In genomic region chr12:14408208-14408607, GRCh38 we compare ENCODE assay signal across 10 cellular contexts. TPM values are rescaled to one million over a fixed set of nuclear protein-coding genes. Genes with fewer than 3 reads are reported as not detected.
A peak's percentile ranks its signal among the peaks of the same experiment; 100 is the strongest.
DNase-seq lines count a peak whose midpoint lies in the region; ATAC-seq, FAIRE-seq and TF ChIP-seq lines count a peak whose summit lies in the region.
"Had no signal": no experiment of that assay in that cellular context is flagged by ENCODE, and none has a peak within 500 bp of the region (broad histone marks: within the 10 kb centered on the region; RNA-seq: fewer than 3 reads in every experiment).

No MANE protein-coding gene starts in this region.

- H2AFZ ChIP-seq in Karpas-422 (ENCODE audit: low read length) = no peak overlapping the region
- H2AFZ ChIP-seq in GM12878 (ENCODE audit: control insufficient read depth, low read depth, low read length) = no peak overlapping the region

- H3K27me3 Mint-ChIP-seq in memory B cell = no peaks in the 10 kb centered on the region
- H3K27me3 Mint-ChIP-seq: activated CD4-positive, alpha-beta memory T cell treated with anti-CD3 and anti-CD28 coated beads, Interleukin-2, amount 10 ng/mL, durations not matched to agents 7 days and 5 days had no signal

- no peak overlapping the region for H3K4me3 ChIP-seq in Karpas-422 (ENCODE audit: low read length)
- H3K4me3 ChIP-seq in GM12878 = no peak overlapping the region

- DNase-seq in CMK (ENCODE audit: low read depth) (peak; percentile 30), Karpas-422 (peak; percentile 77), GM12878 (ENCODE audit: low read depth, low spot score) (no peak), memory B cell (ENCODE audit: low spot score in 2 of 2) (no peak), SKM-1 treated with dmso at 0.1 percent for 144 hours (lab: John Stamatoyannopoulos, UW; ENCODE audit: unreplicated experiment) (no peak), NCI-H446 treated with DMSO at 0.1 percent for 48 hours (lab: John Stamatoyannopoulos, UW) (no peak)
- DNase-seq: activated CD4-positive, alpha-beta memory T cell treated with anti-CD3 and anti-CD28 coated beads, Interleukin-2, amount 10 ng/mL, durations not matched to agents 7 days and 5 days; NCI-H2171 treated with DMSO at 0.1 percent for 48 hours had no signal

- SMC1A ChIA-PET in GM12878 (lab: Charles Lee; ENCODE audit: uncharacterized antibody, unreplicated experiment) = interaction anchor here (0.6 to 1.6 kb wide), 2 partner anchors 9 to 20 kb away, joined by 3 read pairs; no protein-coding TSS in a partner anchor

- ATAC-seq in GM12878 = no peak
- ATAC-seq in memory B cell (ENCODE audit: low read depth) = peak; percentile 54
- ATAC-seq in GM18517 (IDR thresholded peaks at IDR 0.05; ENCODE audit: unreplicated experiment) = no peak
- no peak for ATAC-seq in HG03342 (IDR thresholded peaks at IDR 0.05; ENCODE audit: unreplicated experiment)

- H3K9me3 ChIP-seq in Karpas-422 (ENCODE audit: low read length) = peaks cover 28% of the 10 kb centered on the region
- H3K9me3 ChIP-seq in GM12878 (replicated peaks; ENCODE audit: control insufficient read depth, insufficient read depth, low read length) = peaks cover 41% of the 10 kb centered on the region

- H3K79me2 ChIP-seq in Karpas-422 (ENCODE audit: low read length) = peaks cover 97% of the 10 kb centered on the region
- H3K79me2 ChIP-seq in GM12878 (ENCODE audit: control insufficient read depth, insufficient read depth, low read length) = peaks cover 79% of the 10 kb centered on the region

- peaks cover 20% of the 10 kb centered on the region for H3K36me3 Mint-ChIP-seq in memory B cell

- H3K27ac ChIP-seq in Karpas-422 (ENCODE audit: low read length) = no peak overlapping the region
- H3K27ac ChIP-seq in GM12878 (ENCODE audit: control insufficient read depth, insufficient read depth) = no peak overlapping the region

- H3K9ac ChIP-seq in Karpas-422 (ENCODE audit: low read length) (no peak overlapping the region), GM12878 (ENCODE audit: control insufficient read depth, insufficient read depth, low read length) (no peak overlapping the region)

- H3K4me1 Mint-ChIP-seq in memory B cell = peaks cover 12% of the 10 kb centered on the region

- peaks cover 16% of the 10 kb centered on the region for H3K4me1 ChIP-seq in Karpas-422 (ENCODE audit: low read length)
- peaks cover 1% of the 10 kb centered on the region; the same call in 1 of the 2 replicates for H3K4me1 ChIP-seq in GM12878 (ENCODE audit: control insufficient read depth, insufficient read depth, low read length)

- peak overlapping the region; percentile 75 for H3K27ac Mint-ChIP-seq in memory B cell
- H3K27ac Mint-ChIP-seq: activated CD4-positive, alpha-beta memory T cell treated with anti-CD3 and anti-CD28 coated beads, Interleukin-2, amount 10 ng/mL, durations not matched to agents 7 days and 5 days had no signal

- no peaks in the 10 kb centered on the region for H4K20me1 ChIP-seq in Karpas-422 (ENCODE audit: insufficient read depth, low read depth, low read length)
- H4K20me1 ChIP-seq in GM12878 (ENCODE audit: control insufficient read depth, insufficient read depth) = no peaks in the 10 kb centered on the region

- CTCF ChIA-PET in GM12878 (lab: Yijun Ruan, JAX) = interaction anchor here (1.3 kb wide), 1 partner anchor 45 kb away, joined by 3 read pairs; no protein-coding TSS in a partner anchor

- H3K27me3 ChIP-seq in Karpas-422 (ENCODE audit: low read length) (no peaks in the 10 kb centered on the region), GM12878 (replicated peaks in 1 of 2; ENCODE audit: control insufficient read depth in 2 of 2, insufficient read depth in 2 of 2, low read length in 1 of 2) (no peaks in the 10 kb centered on the region)

- peaks cover 2% of the 10 kb centered on the region for H3K9me3 Mint-ChIP-seq in memory B cell

- H3K4me2 ChIP-seq in Karpas-422 (ENCODE audit: low read depth, low read length, poor library complexity, severe bottlenecking) (no peak overlapping the region), GM12878 (ENCODE audit: control insufficient read depth, insufficient read depth) (no peak overlapping the region)

- TF ChIP-seq EP300 in GM12878 (IDR thresholded peaks at IDR 0.05; ENCODE audit: borderline replicate concordance in 1 of 2, control insufficient read depth in 1 of 2, low read depth in 2 of 2, low read length in 2 of 2) = no peak

- no peaks in the 10 kb centered on the region for H3K9me2 ChIP-seq in Karpas-422 (replicated peaks; ENCODE audit: insufficient read depth, low read length)

- no peak overlapping the region for H3K4me3 Mint-ChIP-seq in memory B cell
- H3K4me3 Mint-ChIP-seq: activated CD4-positive, alpha-beta memory T cell treated with anti-CD3 and anti-CD28 coated beads, Interleukin-2, amount 10 ng/mL, durations not matched to agents 7 days and 5 days had no signal

- H3K36me3 ChIP-seq in Karpas-422 (ENCODE audit: insufficient read depth, low read length) (peaks cover 47% of the 10 kb centered on the region), GM12878 (ENCODE audit: control insufficient read depth in 2 of 2, insufficient read depth in 2 of 2, low read length in 1 of 2) (peaks cover 0 to 2% of the 10 kb centered on the region in 2 experiments; a peak in 1 of 4 replicates)

- no peak for TF ChIP-seq RAD21 in GM12878 (IDR thresholded peaks at IDR 0.05; ENCODE audit: insufficient read depth, low read depth, low read length)

- RAD21 ChIA-PET in GM12878 (lab: Charles Lee; ENCODE audit: unreplicated experiment) = no interaction called here

- in situ Hi-C loops in GM12878 (cut with MboI) = no loop called here

- no peak for TF ChIP-seq CTCF in GM12878 (IDR thresholded peaks at IDR 0.05 in 2 of 3, conservative IDR thresholded peaks at IDR 0.05 in 1 of 3; ENCODE audit: control insufficient read depth in 2 of 3, extremely low read depth in 1 of 3, insufficient read depth in 1 of 3, low read depth in 3 of 3, low read length in 3 of 3)

- POLR2A ChIA-PET in GM12878 (lab: Charles Lee) = no interaction called here

- intact Hi-C loops in GM12878 (cut with micrococcal nuclease; ENCODE audit: unreplicated experiment) = no loop called here

- WGBS in GM12878 (ENCODE audit: insufficient coverage, insufficient replicate concordance, low lambda C conversion rate, missing lambda C conversion rate) = 40% methylated on average over 1 of the region's 1 CpG

- no peak for FAIRE-seq in GM12878 (lab: Jason Lieb, UNC)

- no TSS peak for BruUV-seq in GM12878 (replicated peaks; lab: Mats Ljungman, UMichigan)

- TF ChIP-seq POLR2A in GM12878 (IDR thresholded peaks at IDR 0.05; ENCODE audit: low read depth, low read length) = no peak

TF ChIP-seq in GM12878, 131 proteins besides CTCF, POLR2A, EP300 and RAD21 (continues in another document):
- peak; percentile 46; the same call in 1 of the 2 replicates for TF ChIP-seq MEF2A (IDR thresholded peaks at IDR 0.05; ENCODE audit: insufficient read depth, low read depth, low read length)
- TF ChIP-seq RFX5 (IDR thresholded peaks at IDR 0.05; ENCODE audit: low read depth, low read length) = peak; percentile 58; the same call in 1 of the 2 replicates
- no peak for TF ChIP-seq ETV6 (conservative IDR thresholded peaks at IDR 0.05 in 1 of 2, IDR thresholded peaks at IDR 0.05 in 1 of 2; ENCODE audit: borderline replicate concordance in 1 of 2, low read depth in 1 of 2)
- TF ChIP-seq HSF1 (IDR thresholded peaks at IDR 0.05; ENCODE audit: low read depth, low read length) = no peak

RNA-seq across cellular contexts. Expression of gene ATF7IP, which starts 42.7 kb away (rescaled TPM):
- total RNA-seq in Karpas-422 (2014; rRNA removed; shearing (Covaris generic); ENCODE audit: low replicate concordance) = 32.8 and 88.4 TPM in 2 replicates
- total RNA-seq in GM12878 (2013; cell fraction: nucleolus; rRNA removed) = 252 TPM in 2 replicates
- total RNA-seq in GM12878 (2014; rRNA removed) = 27.8 and 34.7 TPM in 2 replicates
- 44.0 and 47.4 TPM in 2 replicates for total RNA-seq in GM12878 (2014; rRNA removed; fragmentation: Illumina TruSeq; extraction: Trizol)
- total RNA-seq in GM12878 (2021) = 60.7 and 66.6 TPM in 2 replicates
- 10.0 TPM for polyA plus RNA-seq in GM12878 (2011; ENCODE audit: low read depth)
- polyA plus RNA-seq in GM12878 (2011; rRNA removed) = 19.6 and 25.2 TPM in 2 replicates
- 15.2 and 23.1 TPM in 2 replicates for polyA plus RNA-seq in GM12878 (2011; cell fraction: cytosol; rRNA removed)
- polyA plus RNA-seq in GM12878 (2011; cell fraction: nucleus; rRNA removed) = 26.1 and 31.8 TPM in 2 replicates
- 12.7 and 12.8 TPM in 2 replicates for polyA plus RNA-seq in GM12878 (2012)
- 31.9 and 39.3 TPM in 2 replicates for polyA plus RNA-seq in GM12878 (2014; fragmentation: Illumina TruSeq; extraction: Trizol)
- polyA plus RNA-seq in GM12878 (2014; fragmentation: Nextera tagmentation; extraction: Ambion mirVana) = 1 to 10 TPM; 6.2 to 8.1 TPM
- polyA plus RNA-seq in GM12878 (2014; rRNA removed) = 14.7 and 15.1 TPM in 2 replicates
- polyA plus RNA-seq in GM12878 (2016; fragmentation: Nextera tagmentation; extraction: Ambion mirVana) = 10 to 100 TPM; 30.7 to 33.0 TPM
- 69.3 and 72.3 TPM in 2 replicates for polyA minus RNA-seq in GM12878 (2011; rRNA and poly(A)+ RNA removed)
- 30.3 and 30.6 TPM in 2 replicates for polyA minus RNA-seq in GM12878 (2011; cell fraction: cytosol; rRNA and poly(A)+ RNA removed)
- polyA minus RNA-seq in GM12878 (2011; cell fraction: nucleus; rRNA and poly(A)+ RNA removed) = 51.4 and 78.9 TPM in 2 replicates

Comparison
In these comparisons a context has a peak if more than half of its experiments do, and no peak if none do; other contexts are left out.
1. DNase-seq: peak in CMK (single experiment) and Karpas-422 (single experiment); none in GM12878 (single experiment), memory B cell (0 of 2), SKM-1 treated with dmso at 0.1 percent for 144 hours (single experiment) and NCI-H446 treated with DMSO at 0.1 percent for 48 hours (single experiment).